ENCODE assay signal across 1 cellular context in genomic region chr7:123916240-123916724, GRCh38.
TF ChIP-seq lines count a peak whose summit lies in the region.

No MANE protein-coding gene starts in this region.

TF ChIP-seq in SK-N-SH, 30 proteins besides CTCF, POLR2A, EP300 and RAD21 (continued from another document):
- TF ChIP-seq ZBTB33 (IDR thresholded peaks at IDR 0.05; ENCODE audit: borderline replicate concordance, low read depth) (no peak), CHD2 (IDR thresholded peaks at IDR 0.05; ENCODE audit: low read length, partially characterized antibody) (no peak), GABPA (IDR thresholded peaks at IDR 0.05; ENCODE audit: low read depth) (no peak), USF1 (IDR thresholded peaks at IDR 0.05; ENCODE audit: borderline replicate concordance, low read depth) (no peak), MAX (IDR thresholded peaks at IDR 0.05; ENCODE audit: low read depth) (no peak), FOXM1 (IDR thresholded peaks at IDR 0.05; ENCODE audit: low read depth) (no peak), YY1 (IDR thresholded peaks at IDR 0.05; ENCODE audit: low read depth) (no peak), TAF1 (IDR thresholded peaks at IDR 0.05; ENCODE audit: borderline replicate concordance, low read depth, low read length) (no peak), FOSL2 (IDR thresholded peaks at IDR 0.05; ENCODE audit: borderline replicate concordance, low read depth) (no peak)
